Comparison of ENCODE assay signal across 14 cellular contexts in genomic region chr12:121709478-121709890, GRCh38. TPM values are rescaled to one million over a fixed set of nuclear protein-coding genes. Genes with fewer than 3 reads are reported as not detected.
DNase-seq lines count a peak whose midpoint lies in the region; FAIRE-seq and TF ChIP-seq lines count a peak whose summit lies in the region.
"Had no signal": no experiment of that assay in that cellular context is flagged by ENCODE, and none has a peak within 500 bp of the region (broad histone marks: within the 10 kb centered on the region; RNA-seq: fewer than 3 reads in every experiment).

No MANE protein-coding gene starts in this region.

- no peak for FAIRE-seq in RCC 7860 (lab: Jason Lieb, UNC)
- FAIRE-seq: islet of Langerhans had no signal

- no peak overlapping the region for H3K4me3 Mint-ChIP-seq in activated T-helper 1 cell treated with anti-CD3 and anti-CD28 coated beads, Interleukin-12 subunit alpha, Interleukin-12 subunit beta, Interleukin-2, Interleukin-4 antibody, amounts not matched to agents 30 ng/mL and 10 ng/mL and 1 ng/mL, durations not matched to agents 14 hours and 24 hours and 36 hours
- H3K4me3 Mint-ChIP-seq: activated CD4-positive, alpha-beta memory T cell treated with anti-CD3 and anti-CD28 coated beads for 36 hours; activated naive CD4-positive, alpha-beta T cell treated with anti-CD3 and anti-CD28 coated beads, Interleukin-2, amount 10 ng/mL, durations not matched to agents 7 days and 5 days had no signal

- intact Hi-C loops in activated T-helper 1 cell treated with anti-CD3 and anti-CD28 coated beads, Interleukin-12 subunit alpha, Interleukin-12 subunit beta, Interleukin-2, Interleukin-4 antibody, amounts not matched to agents 30 ng/mL and 10 ng/mL and 1 ng/mL, durations not matched to agents 14 hours and 24 hours and 36 hours (cut with micrococcal nuclease): no loop called here

- no peaks in the 10 kb centered on the region for H3K9me3 Mint-ChIP-seq in activated T-helper 1 cell treated with anti-CD3 and anti-CD28 coated beads, Interleukin-12 subunit alpha, Interleukin-12 subunit beta, Interleukin-2, Interleukin-4 antibody, amounts not matched to agents 30 ng/mL and 10 ng/mL and 1 ng/mL, durations not matched to agents 14 hours and 24 hours and 36 hours

- no peak overlapping the region for H3K27ac Mint-ChIP-seq in activated T-helper 1 cell treated with anti-CD3 and anti-CD28 coated beads, Interleukin-12 subunit alpha, Interleukin-12 subunit beta, Interleukin-2, Interleukin-4 antibody, amounts not matched to agents 30 ng/mL and 10 ng/mL and 1 ng/mL, durations not matched to agents 14 hours and 24 hours and 36 hours
- H3K27ac Mint-ChIP-seq: activated CD4-positive, alpha-beta memory T cell treated with anti-CD3 and anti-CD28 coated beads for 36 hours had no signal

- no peaks in the 10 kb centered on the region for H3K36me3 Mint-ChIP-seq in activated T-helper 1 cell treated with anti-CD3 and anti-CD28 coated beads, Interleukin-12 subunit alpha, Interleukin-12 subunit beta, Interleukin-2, Interleukin-4 antibody, amounts not matched to agents 30 ng/mL and 10 ng/mL and 1 ng/mL, durations not matched to agents 14 hours and 24 hours and 36 hours (ENCODE audit: low read depth)
- H3K36me3 Mint-ChIP-seq: activated naive CD4-positive, alpha-beta T cell treated with anti-CD3 and anti-CD28 coated beads, Interleukin-2, amount 10 ng/mL, durations not matched to agents 7 days and 5 days; IgD-negative memory B cell had no signal

- no peak overlapping the region for H3K4me3 ChIP-seq in epithelial cell of proximal tubule (ENCODE audit: low read depth, low read length)

- peaks cover 18% of the 10 kb centered on the region for H3K4me1 Mint-ChIP-seq in activated T-helper 1 cell treated with anti-CD3 and anti-CD28 coated beads, Interleukin-12 subunit alpha, Interleukin-12 subunit beta, Interleukin-2, Interleukin-4 antibody, amounts not matched to agents 30 ng/mL and 10 ng/mL and 1 ng/mL, durations not matched to agents 14 hours and 24 hours and 36 hours (ENCODE audit: low read depth)

- peak; percentile 89 for DNase-seq in ELR (ENCODE audit: low read depth)
- peak; percentile 60 for DNase-seq in RCC 7860 (ENCODE audit: low spot score)
- DNase-seq in epithelial cell of proximal tubule (ENCODE audit: low read depth): peak; percentile 64
- DNase-seq in non-pigmented ciliary epithelial cell (ENCODE audit: low read depth): peak; percentile 31
- DNase-seq in activated T-helper 1 cell treated with anti-CD3 and anti-CD28 coated beads, Interleukin-12 subunit alpha, Interleukin-12 subunit beta, Interleukin-2, Interleukin-4 antibody, amounts not matched to agents 30 ng/mL and 10 ng/mL and 1 ng/mL, durations not matched to agents 14 hours and 24 hours and 36 hours (ENCODE audit: low spot score): no peak
- no peak for DNase-seq in NCI-H1694 (lab: John Stamatoyannopoulos, UW)
- DNase-seq in epidermal melanocyte (ENCODE audit: insufficient read length, low spot score): no peak
- DNase-seq in activated CD8-positive, alpha-beta memory T cell treated with anti-CD3 and anti-CD28 coated beads for 24 hours: no peak
- DNase-seq: activated CD4-positive, alpha-beta memory T cell treated with anti-CD3 and anti-CD28 coated beads for 36 hours; activated naive CD4-positive, alpha-beta T cell treated with anti-CD3 and anti-CD28 coated beads, Interleukin-2, amount 10 ng/mL, durations not matched to agents 7 days and 5 days; effector CD8-positive, alpha-beta T cell; NCI-H446 had no signal

- H3K27me3 Mint-ChIP-seq in activated T-helper 1 cell treated with anti-CD3 and anti-CD28 coated beads, Interleukin-12 subunit alpha, Interleukin-12 subunit beta, Interleukin-2, Interleukin-4 antibody, amounts not matched to agents 30 ng/mL and 10 ng/mL and 1 ng/mL, durations not matched to agents 14 hours and 24 hours and 36 hours (ENCODE audit: insufficient read depth): peaks cover 14% of the 10 kb centered on the region
- H3K27me3 Mint-ChIP-seq: activated CD4-positive, alpha-beta memory T cell treated with anti-CD3 and anti-CD28 coated beads for 36 hours had no signal

- TF ChIP-seq CTCF in epithelial cell of proximal tubule (conservative IDR thresholded peaks at IDR 0.05; ENCODE audit: low read depth, low read length): peak; percentile 14

RNA-seq across cellular contexts. Expression of gene TMEM120B, which starts 3.1 kb away (rescaled TPM):
- total RNA-seq in epithelial cell of proximal tubule: 5.5 and 12.4 TPM in 2 replicates
- 17.5 and 18.3 TPM in 2 replicates for total RNA-seq in activated T-helper 1 cell treated with anti-CD3 and anti-CD28 coated beads, Interleukin-12 subunit alpha, Interleukin-12 subunit beta, Interleukin-2, Interleukin-4 antibody, amounts not matched to agents 30 ng/mL and 10 ng/mL and 1 ng/mL, durations not matched to agents 14 hours and 24 hours and 36 hours

RNA-seq across cellular contexts. Expression of gene MORN3, which starts 40.0 kb away (rescaled TPM):
- 0.81 TPM in 1 of 2 replicates, not detected in the other for total RNA-seq in epithelial cell of proximal tubule
- total RNA-seq in activated T-helper 1 cell treated with anti-CD3 and anti-CD28 coated beads, Interleukin-12 subunit alpha, Interleukin-12 subunit beta, Interleukin-2, Interleukin-4 antibody, amounts not matched to agents 30 ng/mL and 10 ng/mL and 1 ng/mL, durations not matched to agents 14 hours and 24 hours and 36 hours: 0.41 and 0.61 TPM in 2 replicates

Comparison
In these comparisons a context has a peak if more than half of its experiments do, and no peak if none do; other contexts are left out.
1. DNase-seq: peak in ELR (single experiment), RCC 7860 (single experiment), epithelial cell of proximal tubule (single experiment) and non-pigmented ciliary epithelial cell (single experiment); none in activated T-helper 1 cell treated with anti-CD3 and anti-CD28 coated beads, Interleukin-12 subunit alpha, Interleukin-12 subunit beta, Interleukin-2, Interleukin-4 antibody, amounts not matched to agents 30 ng/mL and 10 ng/mL and 1 ng/mL, durations not matched to agents 14 hours and 24 hours and 36 hours (single experiment), NCI-H1694 (single experiment), epidermal melanocyte (single experiment) and activated CD8-positive, alpha-beta memory T cell treated with anti-CD3 and anti-CD28 coated beads for 24 hours (single experiment).